In the genomic region with DNA sequence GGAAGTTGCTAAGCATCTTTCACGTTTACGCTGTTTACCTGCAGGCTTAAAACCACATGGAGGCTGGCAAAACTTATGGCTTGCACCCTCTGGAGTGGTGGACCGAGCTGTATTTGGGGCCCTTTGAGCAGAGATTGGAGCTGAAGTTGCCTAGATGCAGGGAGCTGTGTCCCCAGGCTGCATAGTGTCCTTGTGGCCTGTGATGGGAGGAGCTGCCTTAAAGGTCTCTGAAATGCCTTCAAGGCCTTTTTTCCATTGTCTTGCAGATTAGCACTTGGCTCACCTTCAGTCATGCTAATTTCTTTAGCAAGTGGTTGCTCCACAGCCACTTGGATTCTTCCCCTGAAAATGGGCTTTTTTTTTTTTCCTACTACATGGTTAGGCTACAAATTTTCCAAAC, we compare ENCODE assay signal across 1 cellular context.
TF ChIP-seq lines count a peak whose summit lies in the region.

No MANE protein-coding gene starts in this region.

TF ChIP-seq in GM23338, 12 proteins besides CTCF, POLR2A, EP300 and RAD21:
- TF ChIP-seq, protein P1, sequence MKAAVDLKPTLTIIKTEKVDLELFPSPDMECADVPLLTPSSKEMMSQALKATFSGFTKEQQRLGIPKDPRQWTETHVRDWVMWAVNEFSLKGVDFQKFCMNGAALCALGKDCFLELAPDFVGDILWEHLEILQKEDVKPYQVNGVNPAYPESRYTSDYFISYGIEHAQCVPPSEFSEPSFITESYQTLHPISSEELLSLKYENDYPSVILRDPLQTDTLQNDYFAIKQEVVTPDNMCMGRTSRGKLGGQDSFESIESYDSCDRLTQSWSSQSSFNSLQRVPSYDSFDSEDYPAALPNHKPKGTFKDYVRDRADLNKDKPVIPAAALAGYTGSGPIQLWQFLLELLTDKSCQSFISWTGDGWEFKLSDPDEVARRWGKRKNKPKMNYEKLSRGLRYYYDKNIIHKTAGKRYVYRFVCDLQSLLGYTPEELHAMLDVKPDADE (IDR thresholded peaks at IDR 0.05) = no peak
- TF ChIP-seq ZNF114 (CRISPR knock-in tag; IDR thresholded peaks at IDR 0.05) (no peak), EZH2phosphoT487 (IDR thresholded peaks at IDR 0.05; ENCODE audit: unreplicated experiment) (no peak), NANOG (IDR thresholded peaks at IDR 0.05; ENCODE audit: borderline replicate concordance) (peak; percentile 60)
